In the genomic region with DNA sequence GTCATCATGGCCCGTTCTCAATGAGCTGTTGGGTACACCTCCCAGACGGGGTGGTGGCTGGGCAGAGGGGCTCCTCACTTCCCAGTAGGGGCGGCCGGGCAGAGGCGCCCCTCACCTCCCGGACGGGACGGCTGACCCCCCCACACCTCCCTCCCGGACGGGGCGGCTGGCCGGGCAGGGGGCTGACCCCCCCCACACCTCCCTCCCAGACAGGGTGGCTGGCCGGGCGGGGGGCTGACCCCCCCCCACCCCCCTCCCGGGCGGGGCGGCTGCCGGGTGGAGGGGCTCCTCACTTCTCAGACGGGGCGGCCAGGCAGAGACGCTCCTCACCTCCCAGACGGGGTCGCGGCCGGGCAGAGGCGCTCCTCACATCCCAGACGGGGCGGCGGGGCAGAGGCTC, we compare ENCODE assay signal across 3 cellular contexts. TPM values are rescaled to one million over a fixed set of nuclear protein-coding genes. Genes with fewer than 3 reads are reported as not detected.
"Had no signal": no experiment of that assay in that cellular context is flagged by ENCODE, and none has a peak within 500 bp of the region (broad histone marks: within the 10 kb centered on the region; RNA-seq: fewer than 3 reads in every experiment).

No MANE protein-coding gene starts in this region.

RNA-seq across cellular contexts. Expression of gene ZYG11A, which starts 27.2 kb away (rescaled TPM):
- total RNA-seq: ascending aorta, body of pancreas, cardiac septum had no signal
